ENCODE assay signal across 12 cellular contexts in the genomic region with DNA sequence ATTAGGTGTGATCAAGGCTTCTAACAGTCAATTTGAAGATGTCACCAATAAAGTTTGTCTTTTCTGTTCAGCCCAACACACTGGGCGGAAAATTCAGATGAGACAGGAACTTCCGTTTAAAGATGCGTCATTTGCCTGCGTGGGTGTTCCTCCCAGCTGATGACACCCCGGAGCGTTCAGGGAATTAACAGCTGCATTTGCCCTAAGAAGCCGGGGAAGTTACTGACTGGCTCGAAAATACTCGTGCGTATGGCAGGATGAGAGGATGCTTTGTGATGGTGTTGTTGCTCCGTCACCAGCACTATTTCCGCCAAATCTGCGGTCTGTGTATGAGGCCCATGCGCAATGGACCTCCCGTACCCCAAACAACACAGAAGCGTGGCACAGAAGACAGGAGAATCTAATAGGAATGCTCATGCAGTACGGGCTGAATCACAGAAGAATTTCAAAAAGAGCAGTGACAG. TPM values are rescaled to one million over a fixed set of nuclear protein-coding genes. Genes with fewer than 3 reads are reported as not detected.
DNase-seq lines count a peak whose midpoint lies in the region; ATAC-seq and TF ChIP-seq lines count a peak whose summit lies in the region.
"Had no signal": no experiment of that assay in that cellular context is flagged by ENCODE, and none has a peak within 500 bp of the region (broad histone marks: within the 10 kb centered on the region; RNA-seq: fewer than 3 reads in every experiment).

No MANE protein-coding gene starts in this region.

- no peak for TF ChIP-seq CTCF in fibroblast of pulmonary artery (IDR thresholded peaks at IDR 0.05; ENCODE audit: low read length, missing control alignments)

- H3K36me3 Mint-ChIP-seq in stimulated activated memory B cell treated with anti-CD40 and anti-IgM and Interleukin-4, amounts not matched to agents 10 μg/mL and 1 μg/mL and 100 μg/mL, for 72 hours = no peaks in the 10 kb centered on the region
- H3K36me3 Mint-ChIP-seq: stimulated activated naive B cell treated with anti-CD40 and anti-IgM and Interleukin-4, amounts not matched to agents 10 μg/mL and 1 μg/mL and 100 μg/mL, for 72 hours had no signal

- no peaks in the 10 kb centered on the region for H3K9me3 Mint-ChIP-seq in stimulated activated memory B cell treated with anti-CD40 and anti-IgM and Interleukin-4, amounts not matched to agents 10 μg/mL and 1 μg/mL and 100 μg/mL, for 72 hours
- H3K9me3 Mint-ChIP-seq: H9; stimulated activated naive B cell treated with anti-CD40 and anti-IgM and Interleukin-4, amounts not matched to agents 10 μg/mL and 1 μg/mL and 100 μg/mL, for 72 hours had no signal

- H3K27me3 Mint-ChIP-seq in stimulated activated memory B cell treated with anti-CD40 and anti-IgM and Interleukin-4, amounts not matched to agents 10 μg/mL and 1 μg/mL and 100 μg/mL, for 72 hours = peaks cover 48% of the 10 kb centered on the region

- no peak overlapping the region for H3K4me3 ChIP-seq in fibroblast of pulmonary artery (replicated peaks; ENCODE audit: low read depth, low read length)

- H3K27ac Mint-ChIP-seq in stimulated activated memory B cell treated with anti-CD40 and anti-IgM and Interleukin-4, amounts not matched to agents 10 μg/mL and 1 μg/mL and 100 μg/mL, for 72 hours = peak overlapping the region; percentile 69
- H3K27ac Mint-ChIP-seq: H9; stimulated activated naive B cell treated with anti-CD40 and anti-IgM and Interleukin-4, amounts not matched to agents 10 μg/mL and 1 μg/mL and 100 μg/mL, for 72 hours had no signal

- ATAC-seq in stimulated activated memory B cell treated with anti-CD40 and anti-IgM and Interleukin-4, amounts not matched to agents 10 μg/mL and 1 μg/mL and 100 μg/mL, for 72 hours = peak; percentile 47

- H3K4me1 Mint-ChIP-seq in stimulated activated memory B cell treated with anti-CD40 and anti-IgM and Interleukin-4, amounts not matched to agents 10 μg/mL and 1 μg/mL and 100 μg/mL, for 72 hours = peaks cover 19% of the 10 kb centered on the region
- H3K4me1 Mint-ChIP-seq: H9; stimulated activated naive B cell treated with anti-CD40 and anti-IgM and Interleukin-4, amounts not matched to agents 10 μg/mL and 1 μg/mL and 100 μg/mL, for 72 hours had no signal

- in situ Hi-C loops in SK-MEL-5 (cut with HindIII; ENCODE audit: low pct_unique_long_range_greater_than_20kb, low sequenced_read_pairs) = no loop called here

- H3K4me3 Mint-ChIP-seq in stimulated activated memory B cell treated with anti-CD40 and anti-IgM and Interleukin-4, amounts not matched to agents 10 μg/mL and 1 μg/mL and 100 μg/mL, for 72 hours = peak overlapping the region; percentile 24
- H3K4me3 Mint-ChIP-seq: H9; stimulated activated naive B cell treated with anti-CD40 and anti-IgM and Interleukin-4, amounts not matched to agents 10 μg/mL and 1 μg/mL and 100 μg/mL, for 72 hours had no signal

- DNase-seq in activated CD4-positive, alpha-beta T cell treated with anti-CD3 and anti-CD28 coated beads for 4 hours = peak; percentile 14 to 34
- DNase-seq in activated CD4-positive, alpha-beta T cell treated with anti-CD3 and anti-CD28 coated beads for 1 hour = no peak
- peak; percentile 100 for DNase-seq in SK-MEL-5 (ENCODE audit: low read depth, low spot score)
- peak; percentile 79 for DNase-seq in fibroblast of pulmonary artery (ENCODE audit: low read depth)
- DNase-seq in NCI-H2171 (lab: John Stamatoyannopoulos, UW) = no peak
- no peak for DNase-seq in NK-92 (lab: John Stamatoyannopoulos, UW; ENCODE audit: unreplicated experiment)
- DNase-seq in cortex of kidney (lab: John Stamatoyannopoulos, UW) = no peak
- DNase-seq: H9; retina; stimulated activated naive B cell treated with anti-CD40 and anti-IgM and Interleukin-4, amounts not matched to agents 10 μg/mL and 1 μg/mL and 100 μg/mL, for 72 hours had no signal

RNA-seq across cellular contexts. Expression of gene PVALEF, which starts 11.9 kb away (rescaled TPM):
- not detected in 2 replicates for total RNA-seq in SK-MEL-5 (2014; rRNA removed; shearing (Covaris generic))
- polyA plus RNA-seq in SK-MEL-5 (2015; cell fraction: cytosol; rRNA removed) = not detected in 2 replicates
- polyA plus RNA-seq in SK-MEL-5 (2015; cell fraction: nucleus; rRNA removed) = not detected in 2 replicates
- total RNA-seq: bronchial epithelial cell, H9 had no signal

RNA-seq across cellular contexts. Expression of gene AATK, which starts 12.6 kb away (rescaled TPM):
- total RNA-seq in SK-MEL-5 (2014; rRNA removed; shearing (Covaris generic)) = 6.9 and 9.3 TPM in 2 replicates
- 18.5 and 19.1 TPM in 2 replicates for polyA plus RNA-seq in SK-MEL-5 (2015; cell fraction: cytosol; rRNA removed)
- 35.6 and 36.3 TPM in 2 replicates for polyA plus RNA-seq in SK-MEL-5 (2015; cell fraction: nucleus; rRNA removed)

Comparison
In these comparisons a context has a peak if more than half of its experiments do, and no peak if none do; other contexts are left out.
1. DNase-seq: peak in activated CD4-positive, alpha-beta T cell treated with anti-CD3 and anti-CD28 coated beads for 4 hours (2 of 2), SK-MEL-5 (single experiment) and fibroblast of pulmonary artery (single experiment); none in activated CD4-positive, alpha-beta T cell treated with anti-CD3 and anti-CD28 coated beads for 1 hour (single experiment), NCI-H2171 (single experiment), NK-92 (single experiment) and cortex of kidney (single experiment).